1 cellular context compared by ENCODE assay signal in the genomic region with DNA sequence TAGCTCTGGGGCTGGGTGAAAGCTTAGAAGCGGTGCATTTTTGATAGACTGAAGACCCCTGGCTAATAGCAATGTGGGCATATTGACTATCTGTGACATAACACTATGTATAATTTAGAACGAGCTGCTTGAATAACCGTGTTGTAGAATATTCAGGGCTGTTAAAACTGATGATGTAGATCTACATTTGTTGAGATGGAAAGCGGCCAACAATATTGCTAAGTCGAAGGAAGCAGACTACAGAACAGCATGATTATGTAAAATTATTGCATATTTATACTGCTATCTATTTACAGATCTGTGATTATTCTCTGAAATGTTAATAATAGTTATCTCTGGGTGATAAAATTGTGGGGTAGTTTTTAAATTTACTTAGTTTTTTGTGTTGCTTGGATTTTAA.
TF ChIP-seq lines count a peak whose summit lies in the region.

No MANE protein-coding gene starts in this region.

TF ChIP-seq in IMR-90, 13 proteins besides CTCF, POLR2A, EP300 and RAD21 (continued from another document):
- TF ChIP-seq, protein P1, sequence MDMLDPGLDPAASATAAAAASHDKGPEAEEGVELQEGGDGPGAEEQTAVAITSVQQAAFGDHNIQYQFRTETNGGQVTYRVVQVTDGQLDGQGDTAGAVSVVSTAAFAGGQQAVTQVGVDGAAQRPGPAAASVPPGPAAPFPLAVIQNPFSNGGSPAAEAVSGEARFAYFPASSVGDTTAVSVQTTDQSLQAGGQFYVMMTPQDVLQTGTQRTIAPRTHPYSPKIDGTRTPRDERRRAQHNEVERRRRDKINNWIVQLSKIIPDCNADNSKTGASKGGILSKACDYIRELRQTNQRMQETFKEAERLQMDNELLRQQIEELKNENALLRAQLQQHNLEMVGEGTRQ (IDR thresholded peaks at IDR 0.05; ENCODE audit: low read depth, low read length): no peak
- TF ChIP-seq MAZ (IDR thresholded peaks at IDR 0.05; ENCODE audit: borderline replicate concordance, low read depth, low read length) (no peak), SMC3 (IDR thresholded peaks at IDR 0.05; ENCODE audit: low read depth, low read length) (no peak), CEBPB (IDR thresholded peaks at IDR 0.05; ENCODE audit: low read depth, low read length) (no peak), MXI1 (IDR thresholded peaks at IDR 0.05; ENCODE audit: borderline replicate concordance, low read depth, low read length) (no peak), MAFK (IDR thresholded peaks at IDR 0.05; ENCODE audit: low read depth, low read length) (no peak), CHD1 (IDR thresholded peaks at IDR 0.05; ENCODE audit: low read depth, low read length) (no peak), RCOR1 (IDR thresholded peaks at IDR 0.05; ENCODE audit: insufficient replicate concordance, low read length) (no peak), FOS (IDR thresholded peaks at IDR 0.05; ENCODE audit: low read depth, low read length) (no peak)
- TF ChIP-seq, protein P2, sequence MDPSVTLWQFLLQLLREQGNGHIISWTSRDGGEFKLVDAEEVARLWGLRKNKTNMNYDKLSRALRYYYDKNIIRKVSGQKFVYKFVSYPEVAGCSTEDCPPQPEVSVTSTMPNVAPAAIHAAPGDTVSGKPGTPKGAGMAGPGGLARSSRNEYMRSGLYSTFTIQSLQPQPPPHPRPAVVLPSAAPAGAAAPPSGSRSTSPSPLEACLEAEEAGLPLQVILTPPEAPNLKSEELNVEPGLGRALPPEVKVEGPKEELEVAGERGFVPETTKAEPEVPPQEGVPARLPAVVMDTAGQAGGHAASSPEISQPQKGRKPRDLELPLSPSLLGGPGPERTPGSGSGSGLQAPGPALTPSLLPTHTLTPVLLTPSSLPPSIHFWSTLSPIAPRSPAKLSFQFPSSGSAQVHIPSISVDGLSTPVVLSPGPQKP (IDR thresholded peaks at IDR 0.05; ENCODE audit: borderline replicate concordance, low read depth, low read length): no peak
